16 cellular contexts compared by ENCODE assay signal in the genomic region with DNA sequence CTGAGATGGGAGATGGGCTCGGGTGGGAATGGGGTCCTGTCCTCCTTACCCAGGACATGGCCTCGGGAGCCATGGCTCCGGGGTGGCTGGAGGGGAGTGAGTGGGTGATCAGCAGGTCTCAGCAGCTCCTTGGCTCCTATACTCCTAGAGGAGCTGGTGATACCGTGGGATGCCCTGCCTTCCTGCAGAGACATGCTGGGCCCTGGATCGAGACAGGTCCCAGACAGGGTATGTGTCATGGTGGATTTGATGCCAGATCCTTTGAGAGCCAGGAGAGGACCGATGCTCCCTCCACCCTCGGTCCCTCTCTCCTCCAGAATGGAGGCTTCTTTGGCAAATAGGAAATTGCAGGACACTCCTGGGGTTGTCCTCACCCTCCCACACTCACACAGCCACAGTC. TPM values are rescaled to one million over a fixed set of nuclear protein-coding genes. Genes with fewer than 3 reads are reported as not detected.
"Had no signal": no experiment of that assay in that cellular context is flagged by ENCODE, and none has a peak within 500 bp of the region (broad histone marks: within the 10 kb centered on the region; RNA-seq: fewer than 3 reads in every experiment).

No MANE protein-coding gene starts in this region.

RNA-seq across cellular contexts. Expression of a gene that starts 32.0 kb away (rescaled TPM):
- total RNA-seq: activated CD4-positive, alpha-beta memory T cell treated with anti-CD3 and anti-CD28 coated beads, Interleukin-2, amount 10 ng/mL, durations not matched to agents 7 days and 5 days; activated CD4-positive, alpha-beta T cell treated with anti-CD3 and anti-CD28 coated beads, Interleukin-2, amount 10 ng/mL, durations not matched to agents 7 days and 5 days; activated naive CD4-positive, alpha-beta T cell treated with anti-CD3 and anti-CD28 coated beads, Interleukin-2, amount 50 U/mL, for 72 hours; activated naive CD8-positive, alpha-beta T cell treated with anti-CD3 and anti-CD28 coated beads, Interleukin-2, amount 10 ng/mL, durations not matched to agents 7 days and 5 days; activated T-cell treated with anti-CD3 and anti-CD28 coated beads, Interleukin-2, amount 50 U/mL, for 72 hours; ascending aorta; breast epithelium; cardiac septum; cerebellum; endodermal cell; fibroblast of lung; fibroblast of villous mesenchyme; frontal cortex; T-cell; T-helper 2 cell treated with Interferon-gamma antibody and Interleukin-4, amounts not matched to agents 100 ng/mL and 5 ng/mL, for 36 hours; WTC11 had no signal
- polyA plus RNA-seq: fibroblast of lung had no signal

RNA-seq across cellular contexts. Expression of a gene that starts 35.3 kb away (rescaled TPM):
- total RNA-seq: activated CD4-positive, alpha-beta memory T cell treated with anti-CD3 and anti-CD28 coated beads, Interleukin-2, amount 10 ng/mL, durations not matched to agents 7 days and 5 days; activated CD4-positive, alpha-beta T cell treated with anti-CD3 and anti-CD28 coated beads, Interleukin-2, amount 10 ng/mL, durations not matched to agents 7 days and 5 days; activated naive CD4-positive, alpha-beta T cell treated with anti-CD3 and anti-CD28 coated beads, Interleukin-2, amount 50 U/mL, for 72 hours; activated naive CD8-positive, alpha-beta T cell treated with anti-CD3 and anti-CD28 coated beads, Interleukin-2, amount 10 ng/mL, durations not matched to agents 7 days and 5 days; activated T-cell treated with anti-CD3 and anti-CD28 coated beads, Interleukin-2, amount 50 U/mL, for 72 hours; T-helper 2 cell treated with Interferon-gamma antibody and Interleukin-4, amounts not matched to agents 100 ng/mL and 5 ng/mL, for 36 hours had no signal
